1 cellular context compared by ENCODE assay signal in genomic region chr2:144682248-144682647, GRCh38.
TF ChIP-seq lines count a peak whose summit lies in the region.

No MANE protein-coding gene starts in this region.

TF ChIP-seq in K562, 482 proteins besides CTCF, POLR2A, EP300 and RAD21 (continued from another document and continues in another):
- TF ChIP-seq ZNF639 (CRISPR knock-in tag; conservative IDR thresholded peaks at IDR 0.05 in 1 of 2, IDR thresholded peaks at IDR 0.05 in 1 of 2): peak in 1 of 2 experiments; percentile 24; a peak in 1 of 4 replicates
- TF ChIP-seq RUNX1 (IDR thresholded peaks at IDR 0.05; ENCODE audit: low read depth): no peak
- TF ChIP-seq MTF1 (CRISPR knock-in tag; IDR thresholded peaks at IDR 0.05; ENCODE audit: borderline replicate concordance): no peak
- no peak for TF ChIP-seq NEUROD1 (IDR thresholded peaks at IDR 0.05; ENCODE audit: borderline replicate concordance, low read depth, low read length, partially characterized antibody)
- peak; percentile 47; the same call in 1 of the 2 replicates for TF ChIP-seq ZNF316 (IDR thresholded peaks at IDR 0.05)
- TF ChIP-seq TEAD4 (IDR thresholded peaks at IDR 0.05; ENCODE audit: low read length): 0 out of 2 replicates have a peak, but pooled peaks have one; percentile 23
- no peak for TF ChIP-seq TEAD4 (CRISPR knock-in tag; IDR thresholded peaks at IDR 0.05; ENCODE audit: borderline replicate concordance)
- no peak for TF ChIP-seq GTF3C2 (IDR thresholded peaks at IDR 0.05; ENCODE audit: borderline replicate concordance, extremely low read depth, insufficient read length)
- TF ChIP-seq PCBP2 (IDR thresholded peaks at IDR 0.05; ENCODE audit: low read depth, low read length, poor library complexity, severe bottlenecking): no peak
- TF ChIP-seq ZBTB8A (IDR thresholded peaks at IDR 0.05; ENCODE audit: partially characterized antibody): no peak
- peak; percentile 19; the same call in 1 of the 2 replicates for TF ChIP-seq LEF1 (IDR thresholded peaks at IDR 0.05)
- no peak for TF ChIP-seq ATF1 (CRISPR knock-in tag; IDR thresholded peaks at IDR 0.05)
- TF ChIP-seq ATF1 (tag; IDR thresholded peaks at IDR 0.05): peak; percentile 45; the same call in 1 of the 2 replicates
- peak; percentile 22; the same call in 1 of the 2 replicates for TF ChIP-seq PHF21A (IDR thresholded peaks at IDR 0.05; ENCODE audit: borderline replicate concordance, low read depth)
- no peak for TF ChIP-seq E2F4 (CRISPR knock-in tag; IDR thresholded peaks at IDR 0.05; ENCODE audit: low read depth)
- TF ChIP-seq ZKSCAN3 (CRISPR knock-in tag; IDR thresholded peaks at IDR 0.05): no peak
- no peak for TF ChIP-seq GTF2E2 (tag; IDR thresholded peaks at IDR 0.05)
- TF ChIP-seq NR4A1 (CRISPR knock-in tag; IDR thresholded peaks at IDR 0.05): no peak
- no peak for TF ChIP-seq NR4A1 (tag; IDR thresholded peaks at IDR 0.05)
- no peak for TF ChIP-seq NONO (IDR thresholded peaks at IDR 0.05; ENCODE audit: low read depth in 2 of 2, low read length in 1 of 2)
- TF ChIP-seq KAT7 (CRISPR knock-in tag; IDR thresholded peaks at IDR 0.05; ENCODE audit: borderline replicate concordance): no peak
- no peak for TF ChIP-seq GTF2A2 (tag; IDR thresholded peaks at IDR 0.05)
- no peak for TF ChIP-seq IRF2 (CRISPR knock-in tag; IDR thresholded peaks at IDR 0.05)
- no peak for TF ChIP-seq ZNF282 (CRISPR knock-in tag; IDR thresholded peaks at IDR 0.05)
- TF ChIP-seq GABPB2 (CRISPR knock-in tag; conservative IDR thresholded peaks at IDR 0.05): no peak
- no peak for TF ChIP-seq BRCA1 (IDR thresholded peaks at IDR 0.05)
- no peak for TF ChIP-seq BRCA1 (CRISPR knock-in tag; IDR thresholded peaks at IDR 0.05)
- TF ChIP-seq ZBTB49 (CRISPR knock-in tag; IDR thresholded peaks at IDR 0.05; ENCODE audit: borderline replicate concordance): no peak
- no peak for TF ChIP-seq KDM5B (IDR thresholded peaks at IDR 0.05; ENCODE audit: insufficient replicate concordance, low read depth, low read length)
- TF ChIP-seq ZNF217 (CRISPR knock-in tag; IDR thresholded peaks at IDR 0.05): no peak
- no peak for TF ChIP-seq RBM34 (IDR thresholded peaks at IDR 0.05; ENCODE audit: borderline replicate concordance, insufficient read depth, low read length)
- no peak for TF ChIP-seq CSDE1 (IDR thresholded peaks at IDR 0.05)
- no peak for TF ChIP-seq MBD1 (CRISPR knock-in tag; IDR thresholded peaks at IDR 0.05)
- TF ChIP-seq KLF10 (CRISPR knock-in tag; IDR thresholded peaks at IDR 0.05): no peak
- TF ChIP-seq MXD1 (CRISPR knock-in tag; IDR thresholded peaks at IDR 0.05; ENCODE audit: borderline replicate concordance, poor library complexity, severe bottlenecking): no peak
- TF ChIP-seq DEAF1 (CRISPR knock-in tag; IDR thresholded peaks at IDR 0.05): no peak
- peak; percentile 10; the same call in 1 of the 2 replicates for TF ChIP-seq MECOM (CRISPR knock-in tag; IDR thresholded peaks at IDR 0.05)
- TF ChIP-seq TCFL5 (CRISPR knock-in tag; conservative IDR thresholded peaks at IDR 0.05): no peak
- no peak for TF ChIP-seq CREB3 (tag; conservative IDR thresholded peaks at IDR 0.05; ENCODE audit: low read depth)
- no peak for TF ChIP-seq HEY1 (CRISPR knock-in tag; IDR thresholded peaks at IDR 0.05; ENCODE audit: borderline replicate concordance)
- no peak for TF ChIP-seq GATAD2B (IDR thresholded peaks at IDR 0.05; ENCODE audit: borderline replicate concordance)
- no peak for TF ChIP-seq ELK3 (CRISPR knock-in tag; IDR thresholded peaks at IDR 0.05)
- TF ChIP-seq LCOR (CRISPR knock-in tag; IDR thresholded peaks at IDR 0.05): no peak
- TF ChIP-seq HMG20B (CRISPR knock-in tag; IDR thresholded peaks at IDR 0.05): no peak
- no peak for TF ChIP-seq NCOA2 (IDR thresholded peaks at IDR 0.05; ENCODE audit: partially characterized antibody in 2 of 2)
- TF ChIP-seq EWSR1 (IDR thresholded peaks at IDR 0.05; ENCODE audit: borderline replicate concordance, low read depth, partially characterized antibody): no peak
- no peak for TF ChIP-seq ZNF143 (CRISPR knock-in tag; IDR thresholded peaks at IDR 0.05)
- 0 out of 2 replicates have a peak, but pooled peaks have one; percentile 29 for TF ChIP-seq CTBP1 (IDR thresholded peaks at IDR 0.05; ENCODE audit: borderline replicate concordance)
- no peak for TF ChIP-seq ZBTB5 (IDR thresholded peaks at IDR 0.05)
- no peak for TF ChIP-seq BCL6 (CRISPR knock-in tag; IDR thresholded peaks at IDR 0.05)
- no peak for TF ChIP-seq NFYB (IDR thresholded peaks at IDR 0.05; ENCODE audit: extremely low read depth, insufficient read length)
- no peak for TF ChIP-seq ZBED1 (IDR thresholded peaks at IDR 0.05)
- TF ChIP-seq BRD9 (IDR thresholded peaks at IDR 0.05; ENCODE audit: low read depth, partially characterized antibody): peak; percentile 43
- no peak for TF ChIP-seq THAP7 (CRISPR knock-in tag; IDR thresholded peaks at IDR 0.05)
- peak; percentile 77 for TF ChIP-seq DPF2 (IDR thresholded peaks at IDR 0.05)
- TF ChIP-seq BCOR (IDR thresholded peaks at IDR 0.05): no peak
